In genomic region chr3:40961104-40961857, GRCh38 we compare ENCODE assay signal across 18 cellular contexts.
A peak's percentile ranks its signal among the peaks of the same experiment; 100 is the strongest.
DNase-seq lines count a peak whose midpoint lies in the region; FAIRE-seq and TF ChIP-seq lines count a peak whose summit lies in the region.
"Had no signal": no experiment of that assay in that cellular context is flagged by ENCODE, and none has a peak within 500 bp of the region (broad histone marks: within the 10 kb centered on the region; RNA-seq: fewer than 3 reads in every experiment).

No MANE protein-coding gene starts in this region.

- H3K4me1 ChIP-seq in ascending aorta, result no peaks in the 10 kb centered on the region
- H3K4me1 ChIP-seq: foreskin keratinocyte, left lung, suprapubic skin had no signal

- H3K27me3 ChIP-seq in ascending aorta, result no peaks in the 10 kb centered on the region
- H3K27me3 ChIP-seq: left lung, suprapubic skin had no signal

- H3K4me3 ChIP-seq in fibroblast of villous mesenchyme (ENCODE audit: low read depth, low read length) (no peak overlapping the region), ascending aorta (no peak overlapping the region)
- H3K4me3 ChIP-seq: left lung, suprapubic skin had no signal

- intact Hi-C loops in ascending aorta (cut with DNase I), result no loop called here
- intact Hi-C loops in posterior vena cava (cut with DNase I), result no loop called here

- TF ChIP-seq CTCF in fibroblast of villous mesenchyme (IDR thresholded peaks at IDR 0.05; ENCODE audit: insufficient read depth, low read depth, low read length) (no peak), ascending aorta (IDR thresholded peaks at IDR 0.05) (no peak)

- H3K36me3 ChIP-seq in ascending aorta, result no peaks in the 10 kb centered on the region
- H3K36me3 ChIP-seq: left lung, suprapubic skin had no signal

- H3K27ac ChIP-seq in ascending aorta, result no peak overlapping the region
- H3K27ac ChIP-seq: foreskin keratinocyte, left lung, suprapubic skin had no signal

- FAIRE-seq in GM19239 (lab: Jason Lieb, UNC), result peak; percentile 82

- H3K9me3 ChIP-seq in ascending aorta, result no peaks in the 10 kb centered on the region

- DNase-seq in NOMO-1 treated with DMSO at 0.1 percent for 48 hours (lab: John Stamatoyannopoulos, UW; ENCODE audit: unreplicated experiment), result peak; percentile 12
- DNase-seq in NOMO-1 (lab: John Stamatoyannopoulos, UW; ENCODE audit: unreplicated experiment in 2 of 2), result no peak
- no peak for DNase-seq in GM19239 (ENCODE audit: insufficient read length, low spot score)
- DNase-seq in MV-4-11 (lab: John Stamatoyannopoulos, UW), result peak; percentile 11
- peak; percentile 44 for DNase-seq in fibroblast of villous mesenchyme (ENCODE audit: low read depth)
- DNase-seq in ascending aorta (ENCODE audit: low spot score in 2 of 2), result no peak
- DNase-seq in KG1 (lab: John Stamatoyannopoulos, UW), result no peak
- no peak for DNase-seq in posterior vena cava (ENCODE audit: low spot score)
- DNase-seq: 8988T; C1 segment of cervical spinal cord; DMS79; effector memory CD8-positive, alpha-beta T cell; foreskin keratinocyte; left lung; NCI-H1417; NCI-H2227 treated with DMSO at 0.1 percent for 48 hours; stimulated activated CD4-positive, alpha-beta T cell treated with anti-CD3 and anti-CD28 coated beads, Interleukin-12 subunit alpha, Interleukin-12 subunit beta, amount 100 ng/mL, for 4 hours had no signal

Comparison
In these comparisons a context has a peak if more than half of its experiments do, and no peak if none do; other contexts are left out.
1. DNase-seq: peak in NOMO-1 treated with DMSO at 0.1 percent for 48 hours (single experiment), MV-4-11 (single experiment) and fibroblast of villous mesenchyme (single experiment); none in NOMO-1 (0 of 2), GM19239 (single experiment), ascending aorta (0 of 2), KG1 (single experiment) and posterior vena cava (single experiment).